In the genomic region with DNA sequence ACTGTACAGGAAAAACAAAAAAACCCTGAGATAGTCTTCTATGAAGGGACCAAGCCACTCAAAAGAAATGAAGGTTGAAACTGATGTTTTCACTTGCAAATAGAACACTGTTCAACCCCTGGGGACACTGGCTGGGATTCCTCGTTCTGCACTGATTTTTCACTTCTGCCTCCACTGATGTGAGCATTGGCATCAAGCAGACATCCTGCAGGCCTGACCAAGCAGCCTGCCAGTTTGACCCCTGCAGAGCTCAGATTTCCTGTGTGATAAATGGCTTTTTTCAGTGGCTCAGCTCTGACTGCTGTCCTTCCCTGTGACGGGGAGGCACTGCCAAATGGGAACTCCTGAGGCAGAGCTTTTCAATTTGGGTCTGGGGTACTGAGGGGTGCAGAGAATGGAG, we compare ENCODE assay signal across 1 cellular context.
TF ChIP-seq lines count a peak whose summit lies in the region.

No MANE protein-coding gene starts in this region.

TF ChIP-seq in GM23338, 12 proteins besides CTCF, POLR2A, EP300 and RAD21 (continued from another document):
- TF ChIP-seq, protein P1, sequence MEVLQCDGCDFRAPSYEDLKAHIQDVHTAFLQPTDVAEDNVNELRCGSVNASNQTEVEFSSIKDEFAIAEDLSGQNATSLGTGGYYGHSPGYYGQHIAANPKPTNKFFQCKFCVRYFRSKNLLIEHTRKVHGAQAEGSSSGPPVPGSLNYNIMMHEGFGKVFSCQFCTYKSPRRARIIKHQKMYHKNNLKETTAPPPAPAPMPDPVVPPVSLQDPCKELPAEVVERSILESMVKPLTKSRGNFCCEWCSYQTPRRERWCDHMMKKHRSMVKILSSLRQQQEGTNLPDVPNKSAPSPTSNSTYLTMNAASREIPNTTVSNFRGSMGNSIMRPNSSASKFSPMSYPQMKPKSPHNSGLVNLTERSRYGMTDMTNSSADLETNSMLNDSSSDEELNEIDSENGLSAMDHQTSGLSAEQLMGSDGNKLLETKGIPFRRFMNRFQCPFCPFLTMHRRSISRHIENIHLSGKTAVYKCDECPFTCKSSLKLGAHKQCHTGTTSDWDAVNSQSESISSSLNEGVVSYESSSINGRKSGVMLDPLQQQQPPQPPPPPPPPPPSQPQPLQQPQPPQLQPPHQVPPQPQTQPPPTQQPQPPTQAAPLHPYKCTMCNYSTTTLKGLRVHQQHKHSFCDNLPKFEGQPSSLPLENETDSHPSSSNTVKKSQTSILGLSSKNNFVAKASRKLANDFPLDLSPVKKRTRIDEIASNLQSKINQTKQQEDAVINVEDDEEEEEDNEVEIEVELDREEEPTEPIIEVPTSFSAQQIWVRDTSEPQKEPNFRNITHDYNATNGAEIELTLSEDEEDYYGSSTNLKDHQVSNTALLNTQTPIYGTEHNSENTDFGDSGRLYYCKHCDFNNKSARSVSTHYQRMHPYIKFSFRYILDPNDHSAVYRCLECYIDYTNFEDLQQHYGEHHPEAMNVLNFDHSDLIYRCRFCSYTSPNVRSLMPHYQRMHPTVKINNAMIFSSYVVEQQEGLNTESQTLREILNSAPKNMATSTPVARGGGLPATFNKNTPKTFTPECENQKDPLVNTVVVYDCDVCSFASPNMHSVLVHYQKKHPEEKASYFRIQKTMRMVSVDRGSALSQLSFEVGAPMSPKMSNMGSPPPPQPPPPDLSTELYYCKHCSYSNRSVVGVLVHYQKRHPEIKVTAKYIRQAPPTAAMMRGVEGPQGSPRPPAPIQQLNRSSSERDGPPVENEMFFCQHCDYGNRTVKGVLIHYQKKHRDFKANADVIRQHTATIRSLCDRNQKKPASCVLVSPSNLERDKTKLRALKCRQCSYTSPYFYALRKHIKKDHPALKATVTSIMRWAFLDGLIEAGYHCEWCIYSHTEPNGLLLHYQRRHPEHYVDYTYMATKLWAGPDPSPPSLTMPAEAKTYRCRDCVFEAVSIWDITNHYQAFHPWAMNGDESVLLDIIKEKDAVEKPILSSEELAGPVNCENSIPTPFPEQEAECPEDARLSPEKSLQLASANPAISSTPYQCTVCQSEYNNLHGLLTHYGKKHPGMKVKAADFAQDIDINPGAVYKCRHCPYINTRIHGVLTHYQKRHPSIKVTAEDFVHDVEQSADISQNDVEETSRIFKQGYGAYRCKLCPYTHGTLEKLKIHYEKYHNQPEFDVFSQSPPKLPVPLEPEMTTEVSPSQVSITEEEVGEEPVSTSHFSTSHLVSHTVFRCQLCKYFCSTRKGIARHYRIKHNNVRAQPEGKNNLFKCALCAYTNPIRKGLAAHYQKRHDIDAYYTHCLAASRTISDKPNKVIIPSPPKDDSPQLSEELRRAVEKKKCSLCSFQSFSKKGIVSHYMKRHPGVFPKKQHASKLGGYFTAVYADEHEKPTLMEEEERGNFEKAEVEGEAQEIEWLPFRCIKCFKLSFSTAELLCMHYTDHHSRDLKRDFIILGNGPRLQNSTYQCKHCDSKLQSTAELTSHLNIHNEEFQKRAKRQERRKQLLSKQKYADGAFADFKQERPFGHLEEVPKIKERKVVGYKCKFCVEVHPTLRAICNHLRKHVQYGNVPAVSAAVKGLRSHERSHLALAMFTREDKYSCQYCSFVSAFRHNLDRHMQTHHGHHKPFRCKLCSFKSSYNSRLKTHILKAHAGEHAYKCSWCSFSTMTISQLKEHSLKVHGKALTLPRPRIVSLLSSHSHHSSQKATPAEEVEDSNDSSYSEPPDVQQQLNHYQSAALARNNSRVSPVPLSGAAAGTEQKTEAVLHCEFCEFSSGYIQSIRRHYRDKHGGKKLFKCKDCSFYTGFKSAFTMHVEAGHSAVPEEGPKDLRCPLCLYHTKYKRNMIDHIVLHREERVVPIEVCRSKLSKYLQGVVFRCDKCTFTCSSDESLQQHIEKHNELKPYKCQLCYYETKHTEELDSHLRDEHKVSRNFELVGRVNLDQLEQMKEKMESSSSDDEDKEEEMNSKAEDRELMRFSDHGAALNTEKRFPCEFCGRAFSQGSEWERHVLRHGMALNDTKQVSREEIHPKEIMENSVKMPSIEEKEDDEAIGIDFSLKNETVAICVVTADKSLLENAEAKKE (CRISPR knock-in tag; IDR thresholded peaks at IDR 0.05), result no peak
- TF ChIP-seq POLR2AphosphoS5 (IDR thresholded peaks at IDR 0.05; ENCODE audit: low read depth) (no peak), EZH2 (IDR thresholded peaks at IDR 0.05; ENCODE audit: low read depth, unreplicated experiment) (no peak), STAT1 (IDR thresholded peaks at IDR 0.05; ENCODE audit: unreplicated experiment) (no peak), CREB1 (CRISPR knock-in tag; IDR thresholded peaks at IDR 0.05; ENCODE audit: low read depth) (no peak), ZNF331 (CRISPR knock-in tag; IDR thresholded peaks at IDR 0.05; ENCODE audit: low read depth) (no peak), EZH2phosphoT487 (IDR thresholded peaks at IDR 0.05; ENCODE audit: unreplicated experiment) (no peak)
- TF ChIP-seq, protein P2, sequence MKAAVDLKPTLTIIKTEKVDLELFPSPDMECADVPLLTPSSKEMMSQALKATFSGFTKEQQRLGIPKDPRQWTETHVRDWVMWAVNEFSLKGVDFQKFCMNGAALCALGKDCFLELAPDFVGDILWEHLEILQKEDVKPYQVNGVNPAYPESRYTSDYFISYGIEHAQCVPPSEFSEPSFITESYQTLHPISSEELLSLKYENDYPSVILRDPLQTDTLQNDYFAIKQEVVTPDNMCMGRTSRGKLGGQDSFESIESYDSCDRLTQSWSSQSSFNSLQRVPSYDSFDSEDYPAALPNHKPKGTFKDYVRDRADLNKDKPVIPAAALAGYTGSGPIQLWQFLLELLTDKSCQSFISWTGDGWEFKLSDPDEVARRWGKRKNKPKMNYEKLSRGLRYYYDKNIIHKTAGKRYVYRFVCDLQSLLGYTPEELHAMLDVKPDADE (IDR thresholded peaks at IDR 0.05), result no peak
